8 cellular contexts compared by ENCODE assay signal in the genomic region with DNA sequence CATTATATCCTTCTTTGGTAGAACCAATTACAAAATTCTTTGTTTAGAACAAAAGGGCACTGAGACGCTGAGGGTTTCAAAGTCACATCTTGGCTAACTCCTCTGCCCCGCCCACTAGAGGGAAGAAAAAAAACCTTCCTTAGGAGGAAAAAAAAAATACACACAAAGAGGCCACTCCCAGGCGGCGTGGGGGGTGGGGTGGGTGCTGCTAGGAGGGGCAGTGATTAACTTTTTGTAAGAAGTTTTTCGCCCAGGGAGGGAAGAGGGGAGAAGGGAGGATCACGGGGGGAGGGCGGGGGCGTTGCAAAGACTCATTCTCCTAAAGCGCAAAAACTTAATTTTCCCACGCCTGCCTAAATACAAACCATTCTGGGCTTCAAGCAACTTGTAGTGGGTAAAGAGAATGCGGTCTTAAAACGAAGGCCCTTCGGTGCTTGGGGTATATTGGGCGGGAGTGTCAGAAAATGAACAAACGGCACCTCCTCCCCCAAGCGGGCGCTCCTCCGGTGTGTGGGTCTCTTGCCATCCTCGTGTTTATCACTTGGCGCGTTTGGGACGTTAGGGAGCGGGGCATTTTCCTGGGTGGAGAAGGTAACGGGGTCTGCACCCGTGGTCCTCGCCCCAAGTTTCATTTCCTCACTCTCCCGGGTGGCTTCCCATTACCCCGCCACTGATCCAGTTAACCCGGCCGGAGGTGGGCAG. TPM values are rescaled to one million over a fixed set of nuclear protein-coding genes. Genes with fewer than 3 reads are reported as not detected.
DNase-seq lines count a peak whose midpoint lies in the region; ATAC-seq, FAIRE-seq and TF ChIP-seq lines count a peak whose summit lies in the region.

No MANE protein-coding gene starts in this region.

- no peak for FAIRE-seq in HTR-8/SVneo (lab: Jason Lieb, UNC)

- no peak for TF ChIP-seq CTCF in CD4-positive, alpha-beta T cell (IDR thresholded peaks at IDR 0.05)
- no peak for TF ChIP-seq CTCF in GM23338 (conservative IDR thresholded peaks at IDR 0.05; ENCODE audit: low read depth in 2 of 2)
- TF ChIP-seq CTCF in heart left ventricle (IDR thresholded peaks at IDR 0.05) = no peak

- intact Hi-C loops in CD4-positive, alpha-beta T cell (cut with DNase I, micrococcal nuclease) = loop anchor here (1.0 to 5.0 kb wide), 10 partner anchors 16 to 259 kb away; partner anchors contain the start of gene DARS1 (in 1 of the 2)
- intact Hi-C loops in activated T-helper 1 cell treated with anti-CD3 and anti-CD28 coated beads, Interleukin-12 subunit alpha, Interleukin-12 subunit beta, Interleukin-2, Interleukin-4 antibody, amounts not matched to agents 30 ng/mL and 10 ng/mL and 1 ng/mL, durations not matched to agents 14 hours and 24 hours and 36 hours (cut with micrococcal nuclease) = loop anchor here (1.0 to 5.0 kb wide), 11 partner anchors 47 to 585 kb away; partner anchors contain the start of genes R3HDM1, UBXN4 and ZRANB3
- intact Hi-C loops in heart left ventricle (cut with DNase I) = loop anchor here in 8 of 10 donors (2.0 to 10.0 kb wide), 11 partner anchors 89 to 266 kb away; partner anchors contain the start of gene DARS1 (in 2 of the 8)

- H3K27ac Mint-ChIP-seq in CD4-positive, alpha-beta T cell = peak overlapping the region; percentile 97
- H3K27ac Mint-ChIP-seq in GM23338 = no peak overlapping the region
- peak overlapping the region; percentile 82 for H3K27ac Mint-ChIP-seq in activated T-helper 1 cell treated with anti-CD3 and anti-CD28 coated beads, Interleukin-12 subunit alpha, Interleukin-12 subunit beta, Interleukin-2, Interleukin-4 antibody, amounts not matched to agents 30 ng/mL and 10 ng/mL and 1 ng/mL, durations not matched to agents 14 hours and 24 hours and 36 hours

- no peaks in the 10 kb centered on the region for H3K36me3 ChIP-seq in GM23338 (ENCODE audit: insufficient read depth)
- H3K36me3 ChIP-seq in heart left ventricle = peaks cover 0 to 26% (median 7%) of the 10 kb centered on the region in 9 donors

- ATAC-seq in CD4-positive, alpha-beta T cell (ENCODE audit: poor library complexity) = peak; percentile 30
- ATAC-seq in GM23338 (peak; percentile 7; the same call in 2 of the 3 replicates), heart left ventricle (peak in 3 of 4 donors; percentile 27 to 39 (median 30))

- H3K4me1 Mint-ChIP-seq in CD4-positive, alpha-beta T cell (ENCODE audit: low read depth) = peaks cover 64% of the 10 kb centered on the region
- H3K4me1 Mint-ChIP-seq in GM23338 = peaks cover 15% of the 10 kb centered on the region
- H3K4me1 Mint-ChIP-seq in activated T-helper 1 cell treated with anti-CD3 and anti-CD28 coated beads, Interleukin-12 subunit alpha, Interleukin-12 subunit beta, Interleukin-2, Interleukin-4 antibody, amounts not matched to agents 30 ng/mL and 10 ng/mL and 1 ng/mL, durations not matched to agents 14 hours and 24 hours and 36 hours (ENCODE audit: low read depth) = peaks cover 64% of the 10 kb centered on the region

- POLR2A ChIA-PET in CD4-positive, alpha-beta T cell (lab: Charles Lee) = interaction anchor here (0.8 to 15.1 kb wide), 9 partner anchors 9 to 156 kb away, joined by 3 to 488 read pairs (median 5); partner anchors contain the start of gene DARS1

- H3K9me3 Mint-ChIP-seq in CD4-positive, alpha-beta T cell = peaks cover 3% of the 10 kb centered on the region
- H3K9me3 Mint-ChIP-seq in GM23338 = no peaks in the 10 kb centered on the region
- no peaks in the 10 kb centered on the region for H3K9me3 Mint-ChIP-seq in activated T-helper 1 cell treated with anti-CD3 and anti-CD28 coated beads, Interleukin-12 subunit alpha, Interleukin-12 subunit beta, Interleukin-2, Interleukin-4 antibody, amounts not matched to agents 30 ng/mL and 10 ng/mL and 1 ng/mL, durations not matched to agents 14 hours and 24 hours and 36 hours

- TF ChIP-seq POLR2A in heart left ventricle (IDR thresholded peaks at IDR 0.05) = no peak

- H3K9me2 ChIP-seq in GM23338 (ENCODE audit: insufficient read depth) = peaks cover 2% of the 10 kb centered on the region; the same call in 1 of the 2 replicates

- no peaks in the 10 kb centered on the region for H3K9me3 ChIP-seq in CD4-positive, alpha-beta T cell (ENCODE audit: control insufficient read depth, low read length)
- H3K9me3 ChIP-seq in heart left ventricle = no peaks in the 10 kb centered on the region

- peak; percentile 78 to 92 (median 84) for DNase-seq in CD4-positive, alpha-beta T cell
- DNase-seq in GM23338 (ENCODE audit: low spot score) (peak; percentile 69), NCI-H524 treated with DMSO at 0.1 percent for 48 hours (lab: John Stamatoyannopoulos, UW) (peak; percentile 9), heart left ventricle (peak; percentile 52 to 77 (median 71)), skeletal muscle cell (ENCODE audit: low read depth) (no peak), DMS153 treated with DMSO at 0.1 percent for 48 hours (lab: John Stamatoyannopoulos, UW; ENCODE audit: unreplicated experiment) (no peak), HTR-8/SVneo (ENCODE audit: insufficient read length, low spot score) (no peak)
- peak; percentile 59 for DNase-seq in activated T-helper 1 cell treated with anti-CD3 and anti-CD28 coated beads, Interleukin-12 subunit alpha, Interleukin-12 subunit beta, Interleukin-2, Interleukin-4 antibody, amounts not matched to agents 30 ng/mL and 10 ng/mL and 1 ng/mL, durations not matched to agents 14 hours and 24 hours and 36 hours (ENCODE audit: low spot score)

- H4K20me1 ChIP-seq in GM23338 (replicated peaks; ENCODE audit: insufficient read depth) = no peaks in the 10 kb centered on the region

- 4 to 8% (median 5%) methylated on average over 26 to 30 of the region's 30 CpGs for WGBS in heart left ventricle, 4 donors

- H3K27ac ChIP-seq in CD4-positive, alpha-beta T cell (ENCODE audit: low read depth, low read length) = peak overlapping the region; percentile 96
- H3K27ac ChIP-seq in GM23338 (ENCODE audit: low read depth) (no peak overlapping the region), heart left ventricle (peak overlapping the region in 8 of 12 donors; percentile 15 to 91 (median 58))

- H3K27me3 Mint-ChIP-seq in CD4-positive, alpha-beta T cell = peaks cover 28% of the 10 kb centered on the region
- H3K27me3 Mint-ChIP-seq in GM23338 (ENCODE audit: insufficient read depth, low read depth, poor library complexity) = peaks cover 51% of the 10 kb centered on the region
- H3K27me3 Mint-ChIP-seq in activated T-helper 1 cell treated with anti-CD3 and anti-CD28 coated beads, Interleukin-12 subunit alpha, Interleukin-12 subunit beta, Interleukin-2, Interleukin-4 antibody, amounts not matched to agents 30 ng/mL and 10 ng/mL and 1 ng/mL, durations not matched to agents 14 hours and 24 hours and 36 hours (ENCODE audit: insufficient read depth) = peaks cover 14% of the 10 kb centered on the region

- H3K36me3 Mint-ChIP-seq in CD4-positive, alpha-beta T cell (ENCODE audit: low read depth) = peaks cover 72% of the 10 kb centered on the region
- no peaks in the 10 kb centered on the region; the same call in 2 of the 3 replicates for H3K36me3 Mint-ChIP-seq in GM23338 (ENCODE audit: low read depth)
- peaks cover 37% of the 10 kb centered on the region for H3K36me3 Mint-ChIP-seq in activated T-helper 1 cell treated with anti-CD3 and anti-CD28 coated beads, Interleukin-12 subunit alpha, Interleukin-12 subunit beta, Interleukin-2, Interleukin-4 antibody, amounts not matched to agents 30 ng/mL and 10 ng/mL and 1 ng/mL, durations not matched to agents 14 hours and 24 hours and 36 hours (ENCODE audit: low read depth)

- CTCF ChIA-PET in CD4-positive, alpha-beta T cell (lab: Charles Lee) = interaction anchor here (1.1 to 1.3 kb wide), 2 partner anchors 13 to 16 kb away, joined by 3 to 5 read pairs; no protein-coding TSS in a partner anchor

- H3K4me1 ChIP-seq in GM23338 (ENCODE audit: insufficient read depth) (peaks cover 23% of the 10 kb centered on the region), heart left ventricle (peaks cover 0 to 64% (median 19%) of the 10 kb centered on the region in 12 donors)

- peak overlapping the region; percentile 99 for H3K4me3 Mint-ChIP-seq in CD4-positive, alpha-beta T cell
- H3K4me3 Mint-ChIP-seq in GM23338 = peak overlapping the region; percentile 70
- H3K4me3 Mint-ChIP-seq in activated T-helper 1 cell treated with anti-CD3 and anti-CD28 coated beads, Interleukin-12 subunit alpha, Interleukin-12 subunit beta, Interleukin-2, Interleukin-4 antibody, amounts not matched to agents 30 ng/mL and 10 ng/mL and 1 ng/mL, durations not matched to agents 14 hours and 24 hours and 36 hours = peak overlapping the region; percentile 97

- no peaks in the 10 kb centered on the region for H3K79me2 ChIP-seq in GM23338 (replicated peaks; ENCODE audit: insufficient read depth)

- peak overlapping the region; percentile 74 for H2AFZ ChIP-seq in GM23338

- no peaks in the 10 kb centered on the region; the same call in 1 of the 2 replicates for H3F3A ChIP-seq in GM23338 (replicated peaks; ENCODE audit: low read depth)

- H3K4me3 ChIP-seq in GM23338 = peak overlapping the region; percentile 76
- peak overlapping the region; percentile 33 to 82 (median 60) for H3K4me3 ChIP-seq in heart left ventricle
- peak overlapping the region; percentile 37 for H3K4me3 ChIP-seq in skeletal muscle cell (ENCODE audit: low read depth, low read length)

- H3K4me2 ChIP-seq in GM23338 = peak overlapping the region; percentile 80

- no peaks in the 10 kb centered on the region for H3K27me3 ChIP-seq in CD4-positive, alpha-beta T cell (ENCODE audit: control insufficient read depth, insufficient read depth, low read length)
- peaks cover 63% of the 10 kb centered on the region for H3K27me3 ChIP-seq in GM23338 (ENCODE audit: insufficient read depth)
- H3K27me3 ChIP-seq in heart left ventricle = peaks cover 0 to 45% (median 31%) of the 10 kb centered on the region in 9 donors

TF ChIP-seq in GM23338, 12 proteins besides CTCF, POLR2A, EP300 and RAD21 (continues in another document):
- TF ChIP-seq ETS1 (IDR thresholded peaks at IDR 0.05) = no peak

RNA-seq across cellular contexts. Expression of gene CXCR4, which starts 1.7 kb away (rescaled TPM):
- 1,000 to 10,000 TPM; 1,661 to 1,739 TPM for total RNA-seq in CD4-positive, alpha-beta T cell
- total RNA-seq in GM23338 (2014; rRNA removed; shearing (Covaris generic)) = 1.3 and 2.1 TPM in 2 replicates
- polyA plus RNA-seq in GM23338 (2016; fragmentation: Nextera tagmentation; extraction: Ambion mirVana) (2.1 and 2.5 TPM in 2 replicates), heart left ventricle (1 to 10 TPM; 1.1 to 4.3 TPM)
- 83.3 and 86.3 TPM in 2 replicates for total RNA-seq in activated T-helper 1 cell treated with anti-CD3 and anti-CD28 coated beads, Interleukin-12 subunit alpha, Interleukin-12 subunit beta, Interleukin-2, Interleukin-4 antibody, amounts not matched to agents 30 ng/mL and 10 ng/mL and 1 ng/mL, durations not matched to agents 14 hours and 24 hours and 36 hours
- total RNA-seq in heart left ventricle = 10 to 100 TPM in 2 of 9 donors, 1 to 10 TPM in 7; 1.2 to 21.3 (median 3.7) TPM

Comparison
In these comparisons a context has a peak if more than half of its experiments do, and no peak if none do; other contexts are left out.
1. DNase-seq: peak in CD4-positive, alpha-beta T cell (10 of 10), GM23338 (single experiment), NCI-H524 treated with DMSO at 0.1 percent for 48 hours (single experiment), activated T-helper 1 cell treated with anti-CD3 and anti-CD28 coated beads, Interleukin-12 subunit alpha, Interleukin-12 subunit beta, Interleukin-2, Interleukin-4 antibody, amounts not matched to agents 30 ng/mL and 10 ng/mL and 1 ng/mL, durations not matched to agents 14 hours and 24 hours and 36 hours (single experiment) and heart left ventricle (5 of 5); none in skeletal muscle cell (single experiment), DMS153 treated with DMSO at 0.1 percent for 48 hours (single experiment) and HTR-8/SVneo (single experiment).
2. RNA of gene CXCR4, which starts 1.7 kb away (total RNA-seq): 1,661 to 1,739 TPM in CD4-positive, alpha-beta T cell; 83.3 to 86.3 TPM in activated T-helper 1 cell treated with anti-CD3 and anti-CD28 coated beads, Interleukin-12 subunit alpha, Interleukin-12 subunit beta, Interleukin-2, Interleukin-4 antibody, amounts not matched to agents 30 ng/mL and 10 ng/mL and 1 ng/mL, durations not matched to agents 14 hours and 24 hours and 36 hours, 1.2 to 21.3 TPM in heart left ventricle and 1.3 to 2.1 TPM in GM23338; every median in the first group is over 10 times any median in the second.
3. Peak in every context shown above with its lines, with median percentiles within 50 percentile points of each other: ATAC-seq, H3K4me3 Mint-ChIP-seq and H3K4me3 ChIP-seq.